ENCODE assay signal across 9 cellular contexts in genomic region chrX:24506082-24506481, GRCh38. TPM values are rescaled to one million over a fixed set of nuclear protein-coding genes. Genes with fewer than 3 reads are reported as not detected.
DNase-seq lines count a peak whose midpoint lies in the region; ATAC-seq, FAIRE-seq and TF ChIP-seq lines count a peak whose summit lies in the region.
"Had no signal": no experiment of that assay in that cellular context is flagged by ENCODE, and none has a peak within 500 bp of the region (broad histone marks: within the 10 kb centered on the region; RNA-seq: fewer than 3 reads in every experiment).

No MANE protein-coding gene starts in this region.

- FAIRE-seq in kidney (lab: Jason Lieb, UNC): no peak

- intact Hi-C loops in kidney (cut with DNase I): loop anchor here (10.0 kb wide), 1 partner anchor 111 kb away; no protein-coding TSS in a partner anchor

- in situ Hi-C loops in GM13977 (cut with MboI; ENCODE audit: low pct_unique_long_range_greater_than_20kb, low sequenced_read_pairs, unreplicated experiment): no loop called here

- H3K4me3 ChIP-seq in hepatocyte (no peak overlapping the region), kidney (ENCODE audit: low read length in 2 of 2) (no peak overlapping the region)

- no peaks in the 10 kb centered on the region for H3K9me2 ChIP-seq in hepatocyte (replicated peaks; ENCODE audit: insufficient read depth)

- H3K9me3 ChIP-seq in hepatocyte (ENCODE audit: low read depth) (no peaks in the 10 kb centered on the region), kidney (ENCODE audit: control insufficient read depth in 1 of 2, low read length in 2 of 2) (no peaks in the 10 kb centered on the region)

- POLR2A ChIA-PET in RWPE1 (lab: Yijun Ruan, JAX; ENCODE audit: low non-redundant PET): no interaction called here

- DNase-seq in GM13977 (ENCODE audit: low spot score) (peak; percentile 14), RWPE1 (ENCODE audit: low spot score) (peak; percentile 54), hepatocyte (ENCODE audit: low spot score) (peak; percentile 68), kidney (no peak), NCI-H1436 (lab: John Stamatoyannopoulos, UW) (no peak), mesothelial cell of epicardium (ENCODE audit: low spot score in 2 of 2, unreplicated experiment in 2 of 2) (no peak)
- no peak for DNase-seq in activated CD8-positive, alpha-beta memory T cell treated with anti-CD3 and anti-CD28 coated beads, Interleukin-2, amount 50 U/mL, for 4 hours
- DNase-seq: MM.1S had no signal

- H3K4me1 Mint-ChIP-seq in mesothelial cell of epicardium: no peaks in the 10 kb centered on the region

- no peaks in the 10 kb centered on the region for H3K4me1 ChIP-seq in hepatocyte (ENCODE audit: insufficient read depth)
- H3K4me1 ChIP-seq in kidney (ENCODE audit: control insufficient read depth in 1 of 2, insufficient read depth in 1 of 2, low read depth in 1 of 2, low read length in 2 of 2): no peaks in the 10 kb centered on the region

- H3K4me3 Mint-ChIP-seq in mesothelial cell of epicardium: no peak overlapping the region

- no peak overlapping the region for H3K27ac Mint-ChIP-seq in mesothelial cell of epicardium

- H3K27me3 ChIP-seq in hepatocyte: no peaks in the 10 kb centered on the region

- H3K27ac ChIP-seq in RWPE1: no peak overlapping the region
- H3K27ac ChIP-seq in hepatocyte: peak overlapping the region; percentile 58
- no peak overlapping the region for H3K27ac ChIP-seq in kidney (ENCODE audit: low read depth in 2 of 2, low read length in 2 of 2)

- no peaks in the 10 kb centered on the region for H3K79me2 ChIP-seq in hepatocyte

- H3K9me3 Mint-ChIP-seq in mesothelial cell of epicardium: no peaks in the 10 kb centered on the region

- H2AFZ ChIP-seq in hepatocyte: no peak overlapping the region

- H3K36me3 ChIP-seq in hepatocyte (replicated peaks; ENCODE audit: insufficient read depth, low read depth): no peaks in the 10 kb centered on the region
- peaks cover 0 to 2% of the 10 kb centered on the region in 2 donors for H3K36me3 ChIP-seq in kidney (ENCODE audit: control insufficient read depth in 1 of 2, insufficient read depth in 2 of 2, low read length in 2 of 2)

- peak overlapping the region; percentile 21 for H3K4me2 ChIP-seq in hepatocyte

- no peaks in the 10 kb centered on the region for H4K20me1 ChIP-seq in hepatocyte (ENCODE audit: insufficient read depth, poor library complexity, severe bottlenecking)

- ATAC-seq in GM21786 (IDR thresholded peaks at IDR 0.05; ENCODE audit: unreplicated experiment): peak; percentile 62

- WGBS in hepatocyte (ENCODE audit: low lambda C conversion rate, missing lambda C conversion rate): 22% methylated on average over 1 of the region's 1 CpG

- CTCF ChIA-PET in RWPE1 (lab: Yijun Ruan, JAX): no interaction called here

- H3K27me3 Mint-ChIP-seq in mesothelial cell of epicardium (ENCODE audit: low read depth): no peaks in the 10 kb centered on the region

- TF ChIP-seq CTCF in GM13977 (IDR thresholded peaks at IDR 0.05; ENCODE audit: extremely low read depth, insufficient read depth, missing control alignments) (no peak), RWPE1 (conservative IDR thresholded peaks at IDR 0.05; ENCODE audit: low read depth) (no peak), hepatocyte (IDR thresholded peaks at IDR 0.05; ENCODE audit: poor library complexity) (no peak), kidney (IDR thresholded peaks at IDR 0.05; ENCODE audit: borderline replicate concordance, extremely low read depth, insufficient read depth) (no peak), mesothelial cell of epicardium (IDR thresholded peaks at IDR 0.05; ENCODE audit: unreplicated experiment) (no peak)

- no peak overlapping the region for H3K9ac ChIP-seq in kidney (ENCODE audit: low read length in 2 of 2)

- peaks cover 36% of the 10 kb centered on the region for H3K36me3 Mint-ChIP-seq in mesothelial cell of epicardium

RNA-seq across cellular contexts. Expression of gene PDK3, which starts 41.0 kb away (rescaled TPM):
- total RNA-seq in hepatocyte: 22.5 and 30.9 TPM in 2 replicates
- polyA plus RNA-seq in hepatocyte: 19.8 and 23.4 TPM in 2 replicates
- 17.0 TPM for total RNA-seq in kidney
- 8.8 TPM for polyA plus RNA-seq in kidney (ENCODE audit: insufficient read depth, low read depth, low replicate concordance)
- 23.4 to 26.0 TPM (median 25.5 TPM) in 3 replicates for total RNA-seq in mesothelial cell of epicardium

Comparison
In these comparisons a context has a peak if more than half of its experiments do, and no peak if none do; other contexts are left out.
1. DNase-seq: peak in GM13977 (single experiment), RWPE1 (single experiment) and hepatocyte (single experiment); none in activated CD8-positive, alpha-beta memory T cell treated with anti-CD3 and anti-CD28 coated beads, Interleukin-2, amount 50 U/mL, for 4 hours (single experiment), kidney (single experiment), NCI-H1436 (single experiment) and mesothelial cell of epicardium (0 of 2).